ENCODE assay signal across 1 cellular context in genomic region chr20:15396900-15397299, GRCh38.
TF ChIP-seq lines count a peak whose summit lies in the region.

No MANE protein-coding gene starts in this region.

TF ChIP-seq in H1, 55 proteins besides CTCF, POLR2A, EP300 and RAD21 (continued from another document):
- TF ChIP-seq CTBP2 (IDR thresholded peaks at IDR 0.05; ENCODE audit: borderline replicate concordance, insufficient read depth, insufficient read length, low read length) = no peak
- TF ChIP-seq CBX5 (IDR thresholded peaks at IDR 0.05; ENCODE audit: low read depth, low read length) = no peak
- TF ChIP-seq SIN3A (conservative IDR thresholded peaks at IDR 0.05 in 1 of 2, IDR thresholded peaks at IDR 0.05 in 1 of 2; ENCODE audit: low read depth in 1 of 2, low read length in 2 of 2) = no peak
- TF ChIP-seq, protein P1, sequence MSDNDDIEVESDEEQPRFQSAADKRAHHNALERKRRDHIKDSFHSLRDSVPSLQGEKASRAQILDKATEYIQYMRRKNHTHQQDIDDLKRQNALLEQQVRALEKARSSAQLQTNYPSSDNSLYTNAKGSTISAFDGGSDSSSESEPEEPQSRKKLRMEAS (IDR thresholded peaks at IDR 0.05) = no peak
